ENCODE assay signal across 1 cellular context in genomic region chr6:136550330-136551071, GRCh38.
TF ChIP-seq lines count a peak whose summit lies in the region.

TSS of gene MAP7 (minus strand) at chr6:136550422. CDS start at chr6:136550408, 14 bp downstream.

TF ChIP-seq in K562, 482 proteins besides CTCF, POLR2A, EP300 and RAD21 (continued from another document and continues in another):
- TF ChIP-seq ZBTB11 (CRISPR knock-in tag; IDR thresholded peaks at IDR 0.05) (peak in 1 of 3 experiments; percentile 75; a peak in 3 of 6 replicates), ZNF717 (CRISPR knock-in tag; IDR thresholded peaks at IDR 0.05) (no peak), KAT7 (CRISPR knock-in tag; IDR thresholded peaks at IDR 0.05; ENCODE audit: borderline replicate concordance) (no peak; the same call in 1 of the 2 replicates), CGGBP1 (CRISPR knock-in tag; IDR thresholded peaks at IDR 0.05) (no peak), MAFG (tag; conservative IDR thresholded peaks at IDR 0.05) (no peak), FUS (optimal IDR thresholded peaks at IDR 0.05; ENCODE audit: low read depth, low read length) (peak; percentile 84), CSDE1 (IDR thresholded peaks at IDR 0.05) (no peak), ESRRA (IDR thresholded peaks at IDR 0.05; ENCODE audit: borderline replicate concordance, low read depth) (peak; percentile 79), MCM3 (IDR thresholded peaks at IDR 0.05) (no peak), ASH1L (IDR thresholded peaks at IDR 0.05; ENCODE audit: borderline replicate concordance, low read depth, partially characterized antibody) (no peak), NFE2L1 (tag; IDR thresholded peaks at IDR 0.05; ENCODE audit: borderline replicate concordance, low read depth) (no peak), PATZ1 (CRISPR knock-in tag; IDR thresholded peaks at IDR 0.05; ENCODE audit: borderline replicate concordance) (no peak), BHLHE40 (IDR thresholded peaks at IDR 0.05; ENCODE audit: low read length) (peak; percentile 26; the same call in 1 of the 2 replicates), SREBF1 (IDR thresholded peaks at IDR 0.05; ENCODE audit: borderline replicate concordance, low read depth, low read length) (no peak), NELFE (IDR thresholded peaks at IDR 0.05; ENCODE audit: insufficient read depth, insufficient read length) (no peak), BCLAF1 (IDR thresholded peaks at IDR 0.05; ENCODE audit: borderline replicate concordance in 1 of 2, control insufficient read depth in 1 of 2, low read depth in 2 of 2, low read length in 1 of 2) (no peak), ZNF12 (CRISPR knock-in tag; IDR thresholded peaks at IDR 0.05) (0 out of 2 replicates have a peak, but pooled peaks have one; percentile 64), SMARCE1 (IDR thresholded peaks at IDR 0.05) (no peak), PRDM10 (IDR thresholded peaks at IDR 0.05; ENCODE audit: partially characterized antibody) (no peak), ZNF436 (CRISPR knock-in tag; IDR thresholded peaks at IDR 0.05) (no peak), ZNF174 (CRISPR knock-in tag; IDR thresholded peaks at IDR 0.05) (no peak), HDGF (IDR thresholded peaks at IDR 0.05) (no peak), ATF1 (CRISPR knock-in tag; IDR thresholded peaks at IDR 0.05) (no peak), ATF1 (tag; IDR thresholded peaks at IDR 0.05) (peak; percentile 89), ZC3H4 (CRISPR knock-in tag; IDR thresholded peaks at IDR 0.05; ENCODE audit: borderline replicate concordance) (no peak; the same call in 1 of the 2 replicates), ERF (CRISPR knock-in tag; IDR thresholded peaks at IDR 0.05) (no peak), CBFA2T2 (conservative IDR thresholded peaks at IDR 0.05) (no peak), ZNF140 (CRISPR knock-in tag; IDR thresholded peaks at IDR 0.05) (no peak), UBTF (IDR thresholded peaks at IDR 0.05; ENCODE audit: borderline replicate concordance in 1 of 2, low read depth in 2 of 2, low read length in 2 of 2) (peak; percentile 15 to 68; a peak in 1 of 4 replicates), NFYB (IDR thresholded peaks at IDR 0.05; ENCODE audit: extremely low read depth, insufficient read length) (no peak), SNRNP70 (optimal IDR thresholded peaks at IDR 0.05; ENCODE audit: low read depth, low read length) (no peak), BRCA1 (IDR thresholded peaks at IDR 0.05) (no peak), BRCA1 (CRISPR knock-in tag; IDR thresholded peaks at IDR 0.05) (no peak; the same call in 1 of the 2 replicates), ZNF121 (CRISPR knock-in tag; conservative IDR thresholded peaks at IDR 0.05) (no peak), SAP30 (IDR thresholded peaks at IDR 0.05; ENCODE audit: borderline replicate concordance, insufficient read depth, low read depth, low read length, poor library complexity, severe bottlenecking) (peak; percentile 66), HNRNPUL1 (IDR thresholded peaks at IDR 0.05; ENCODE audit: low read length) (no peak), RBM17 (IDR thresholded peaks at IDR 0.05; ENCODE audit: borderline replicate concordance, low read depth, low read length) (no peak), JUN (IDR thresholded peaks at IDR 0.05; ENCODE audit: borderline replicate concordance, low read depth, low read length) (no peak), JUN (CRISPR knock-in tag; IDR thresholded peaks at IDR 0.05; ENCODE audit: borderline replicate concordance) (0 out of 2 replicates have a peak, but pooled peaks have one; percentile 25), MLLT1 (IDR thresholded peaks at IDR 0.05) (no peak), EGR1 (conservative IDR thresholded peaks at IDR 0.05) (no peak), NCOA6 (IDR thresholded peaks at IDR 0.05) (no peak), ZBED1 (IDR thresholded peaks at IDR 0.05) (no peak), BRD9 (IDR thresholded peaks at IDR 0.05; ENCODE audit: low read depth, partially characterized antibody) (no peak), POLR2B (IDR thresholded peaks at IDR 0.05; ENCODE audit: low read depth, partially characterized antibody) (no peak), ZNF217 (CRISPR knock-in tag; IDR thresholded peaks at IDR 0.05) (no peak), RBM14 (IDR thresholded peaks at IDR 0.05; ENCODE audit: borderline replicate concordance, insufficient read depth, low read depth, low read length) (no peak), ARHGAP35 (IDR thresholded peaks at IDR 0.05; ENCODE audit: partially characterized antibody) (no peak), ATF2 (CRISPR knock-in tag; IDR thresholded peaks at IDR 0.05) (no peak), RBBP5 (IDR thresholded peaks at IDR 0.05; ENCODE audit: borderline replicate concordance, insufficient read depth, low read length, poor library complexity, severe bottlenecking) (peak; percentile 59), TAF15 (IDR thresholded peaks at IDR 0.05; ENCODE audit: low read depth, low read length) (no peak), PCBP1 (IDR thresholded peaks at IDR 0.05; ENCODE audit: low read depth, low read length, poor library complexity, severe bottlenecking) (peak; percentile 87)
